26 cellular contexts compared by ENCODE assay signal in the genomic region with DNA sequence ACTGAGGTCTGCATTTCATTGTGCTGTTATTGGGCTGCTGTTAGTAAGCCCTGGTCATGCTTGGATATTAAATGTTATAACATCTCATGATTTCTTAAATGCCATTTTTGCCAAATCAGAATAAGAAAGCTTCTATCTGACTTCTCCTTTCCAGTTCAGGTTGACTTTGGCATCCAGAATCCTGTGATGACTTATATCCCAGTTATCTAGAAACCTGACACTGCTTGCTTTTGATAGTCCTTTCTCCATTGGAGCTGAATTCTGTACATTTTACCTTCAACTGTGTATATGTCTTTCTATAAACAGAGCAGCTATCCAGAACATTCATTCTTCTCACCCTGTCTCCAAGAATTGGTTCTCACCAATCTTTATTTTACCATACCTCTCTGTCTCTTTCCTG.
"Had no signal": no experiment of that assay in that cellular context is flagged by ENCODE, and none has a peak within 500 bp of the region (broad histone marks: within the 10 kb centered on the region; RNA-seq: fewer than 3 reads in every experiment).

No MANE protein-coding gene starts in this region.

- H3K27me3 ChIP-seq: hepatocyte, left lung, neural progenitor cell, neutrophil, ovary, right atrium auricular region, right lobe of liver, stomach, testis, thyroid gland, transverse colon, upper lobe of left lung, vagina had no signal

- H3K27ac ChIP-seq: hepatocyte, left lung, lower lobe of right lung, neural progenitor cell, neutrophil, ovary, right atrium auricular region, right lobe of liver, stomach, testis, thyroid gland, transverse colon, upper lobe of left lung, vagina had no signal

- DNase-seq: kidney glomerular epithelial cell; left colon; left lung; lower lobe of right lung; mesendoderm; naive B cell; natural killer cell; nephron progenitor cell; ovary; right lobe of liver; stimulated activated CD4-positive, alpha-beta T cell treated with anti-CD3 and anti-CD28 coated beads, Interleukin-12 subunit alpha, Interleukin-12 subunit beta, amount 100 ng/mL, for 4 hours; stimulated activated CD4-positive, alpha-beta T cell treated with anti-CD3 and anti-CD28 coated beads, Interleukin-15, amount 100 ng/mL, for 24 hours; stimulated activated CD4-positive, alpha-beta T cell treated with anti-CD3 and anti-CD28 coated beads, Interleukin-2, amount 100 ng/mL, for 24 hours; stimulated activated CD4-positive, alpha-beta T cell treated with anti-CD3 and anti-CD28 coated beads, Interleukin-4, amount 100 ng/mL, for 1 hour; stimulated activated naive B cell treated with anti-CD40 and anti-IgM and Interleukin-4, amounts not matched to agents 10 μg/mL and 1 μg/mL and 100 μg/mL, for 72 hours; stimulated activated naive CD8-positive, alpha-beta T cell treated with anti-CD3 and anti-CD28 coated beads, Interleukin-15, Interleukin-2, amounts not matched to agents 100 U/mL and 50 U/mL, for 24 hours; stomach; testis; thyroid gland; transverse colon; upper lobe of left lung had no signal

- ATAC-seq: left colon; left lung; lower lobe of right lung; natural killer cell; right lobe of liver; stimulated activated naive B cell treated with anti-CD40 and anti-IgM and Interleukin-4, amounts not matched to agents 10 μg/mL and 1 μg/mL and 100 μg/mL, for 72 hours; stimulated activated naive CD8-positive, alpha-beta T cell treated with anti-CD3 and anti-CD28 coated beads, Interleukin-15, Interleukin-2, amounts not matched to agents 100 U/mL and 50 U/mL, for 24 hours had no signal

- H3K4me1 ChIP-seq: left lung, lower lobe of right lung, neural progenitor cell, right atrium auricular region, right lobe of liver, stomach, testis, thyroid gland, transverse colon, upper lobe of left lung, vagina had no signal
